8 cellular contexts compared by ENCODE assay signal in genomic region chr11:66856496-66857233, GRCh38. TPM values are rescaled to one million over a fixed set of nuclear protein-coding genes. Genes with fewer than 3 reads are reported as not detected.
DNase-seq lines count a peak whose midpoint lies in the region; ATAC-seq and TF ChIP-seq lines count a peak whose summit lies in the region.

LRFN4 (plus strand) TSS chr11:66857064; CDS start chr11:66857745, 681 bp downstream.

- no peaks in the 10 kb centered on the region for H3K36me3 ChIP-seq in neutrophil

- ATAC-seq in HG02610 (IDR thresholded peaks at IDR 0.05; ENCODE audit: unreplicated experiment) = peak; percentile 26
- ATAC-seq in GM18861 (IDR thresholded peaks at IDR 0.05; ENCODE audit: unreplicated experiment) = no peak

- TF ChIP-seq CTCF in neutrophil (IDR thresholded peaks at IDR 0.05) = no peak

- H3K4me1 ChIP-seq in neutrophil (ENCODE audit: control insufficient read depth in 1 of 2, insufficient read depth in 1 of 2, low read depth in 1 of 2, low read length in 1 of 2) = peaks cover 10 to 22% of the 10 kb centered on the region in 2 experiments

- peak within 1 kb of the TSS; percentile 81 for H3K27ac ChIP-seq in neutrophil

- peak within 1 kb of the TSS; percentile 74 to 81 for H3K4me3 ChIP-seq in neutrophil (ENCODE audit: low read depth in 1 of 2, low read length in 1 of 2)

- H3K27me3 ChIP-seq in neutrophil = no peaks in the 10 kb centered on the region

- peak in 3 of 4 experiments; percentile 16 to 21 (median 20) for DNase-seq in stimulated activated CD4-positive, alpha-beta T cell treated with anti-CD3 and anti-CD28 coated beads, Interleukin-1b, Interleukin-23, amount 100 ng/mL, for 24 hours (ENCODE audit: low read depth in 4 of 4, low spot score in 1 of 4)
- no peak for DNase-seq in stimulated activated CD4-positive, alpha-beta T cell treated with anti-CD3 and anti-CD28 coated beads, Interleukin-15, amount 100 ng/mL, for 24 hours
- peak; percentile 87 for DNase-seq in NCI-H2227 (lab: John Stamatoyannopoulos, UW; ENCODE audit: unreplicated experiment)
- DNase-seq in activated gamma-delta T cell (lab: John Stamatoyannopoulos, UW) = peak; percentile 63
- no peak for DNase-seq in glomerular endothelial cell (ENCODE audit: extremely low read depth, low read depth, low spot score)

- H3K9me3 ChIP-seq in neutrophil = no peaks in the 10 kb centered on the region

RNA-seq across cellular contexts. Expression of gene LRFN4, which starts in this region (rescaled TPM):
- total RNA-seq in glomerular endothelial cell = 37.9 and 49.7 TPM in 2 replicates

Comparison
In these comparisons a context has a peak if more than half of its experiments do, and no peak if none do; other contexts are left out.
1. DNase-seq: peak in stimulated activated CD4-positive, alpha-beta T cell treated with anti-CD3 and anti-CD28 coated beads, Interleukin-1b, Interleukin-23, amount 100 ng/mL, for 24 hours (3 of 4), NCI-H2227 (single experiment) and activated gamma-delta T cell (single experiment); none in stimulated activated CD4-positive, alpha-beta T cell treated with anti-CD3 and anti-CD28 coated beads, Interleukin-15, amount 100 ng/mL, for 24 hours (single experiment) and glomerular endothelial cell (single experiment).